30 cellular contexts compared by ENCODE assay signal in genomic region chr12:128737292-128737966, GRCh38.
"Had no signal": no experiment of that assay in that cellular context is flagged by ENCODE, and none has a peak within 500 bp of the region (broad histone marks: within the 10 kb centered on the region; RNA-seq: fewer than 3 reads in every experiment).

No MANE protein-coding gene starts in this region.

- H3K4me1 ChIP-seq: Peyer's patch had no signal

- FAIRE-seq: astrocyte had no signal

- H3K27me3 Mint-ChIP-seq: activated CD4-positive, alpha-beta memory T cell treated with anti-CD3 and anti-CD28 coated beads, Interleukin-2, amount 10 ng/mL, durations not matched to agents 7 days and 5 days had no signal

- H3K4me1 Mint-ChIP-seq: activated B cell treated with CpG ODN at 0.5 μM for 24 hours; activated CD4-positive, alpha-beta memory T cell treated with anti-CD3 and anti-CD28 coated beads, Interleukin-2, amount 10 ng/mL, durations not matched to agents 7 days and 5 days; activated T-helper 17 cell treated with anti-CD3 and anti-CD28 coated beads, Interleukin-2, amount 50 U/mL, for 72 hours; T-helper 17 cell had no signal

- DNase-seq: activated B cell treated with CpG ODN at 0.5 μM for 24 hours; activated CD4-positive, alpha-beta memory T cell treated with anti-CD3 and anti-CD28 coated beads, Interleukin-2, amount 10 ng/mL, durations not matched to agents 7 days and 5 days; activated CD4-positive, alpha-beta T cell treated with anti-CD3 and anti-CD28 coated beads for 1 hour; activated CD4-positive, alpha-beta T cell treated with anti-CD3 and anti-CD28 coated beads, Interleukin-2, amount 50 U/mL, for 1 hour; activated gamma-delta T cell; activated naive CD4-positive, alpha-beta T cell treated with anti-CD3 and anti-CD28 coated beads for 36 hours; activated T-cell treated with anti-CD3 and anti-CD28 coated beads for 4 hours; activated T-cell treated with anti-CD3 and anti-CD28 coated beads, Interleukin-2, amount 50 U/mL, for 48 hours; amygdala; brain microvascular endothelial cell; Kasumi-1; KBM-7; NCI-H1092; NCI-H1417; NCI-H1694; NCI-H2029; NCI-H2107; NCI-H2171 treated with DMSO at 0.1 percent for 48 hours; NCI-H345; NCI-H510A treated with DMSO at 0.1 percent for 48 hours; NCI-H69; NK-92 treated with Interleukin-12 subunit alpha and Interleukin-12 subunit beta, amount 100 ng/mL, for 24 hours; OCI-M1; Peyer's patch; SHP77 treated with DMSO at 0.1 percent for 48 hours; T-helper 17 cell; T-helper 9 cell had no signal

- H3K4me3 Mint-ChIP-seq: activated B cell treated with CpG ODN at 0.5 μM for 24 hours; activated CD4-positive, alpha-beta memory T cell treated with anti-CD3 and anti-CD28 coated beads, Interleukin-2, amount 10 ng/mL, durations not matched to agents 7 days and 5 days; activated naive CD4-positive, alpha-beta T cell treated with anti-CD3 and anti-CD28 coated beads for 36 hours; activated naive CD8-positive, alpha-beta T cell; activated T-helper 17 cell treated with anti-CD3 and anti-CD28 coated beads, Interleukin-2, amount 50 U/mL, for 72 hours; T-helper 17 cell had no signal

- H3K36me3 Mint-ChIP-seq: activated naive CD8-positive, alpha-beta T cell had no signal

- H3K27ac ChIP-seq: brain microvascular endothelial cell, Peyer's patch had no signal

- H3K4me3 ChIP-seq: Peyer's patch had no signal

- H3K36me3 ChIP-seq: brain microvascular endothelial cell, Peyer's patch had no signal

- H3K27me3 ChIP-seq: brain microvascular endothelial cell, Peyer's patch had no signal

- ATAC-seq: activated T-helper 17 cell treated with anti-CD3 and anti-CD28 coated beads, Interleukin-2, amount 50 U/mL, for 72 hours; T-helper 17 cell had no signal

- H3K27ac Mint-ChIP-seq: activated B cell treated with CpG ODN at 0.5 μM for 24 hours; activated CD4-positive, alpha-beta memory T cell treated with anti-CD3 and anti-CD28 coated beads, Interleukin-2, amount 10 ng/mL, durations not matched to agents 7 days and 5 days; activated naive CD4-positive, alpha-beta T cell treated with anti-CD3 and anti-CD28 coated beads for 36 hours; activated naive CD8-positive, alpha-beta T cell; activated T-helper 17 cell treated with anti-CD3 and anti-CD28 coated beads, Interleukin-2, amount 50 U/mL, for 72 hours; T-helper 17 cell had no signal
